In genomic region chr17:48725294-48726064, GRCh38 we compare ENCODE assay signal across 16 cellular contexts. TPM values are rescaled to one million over a fixed set of nuclear protein-coding genes. Genes with fewer than 3 reads are reported as not detected.
DNase-seq lines count a peak whose midpoint lies in the region; ATAC-seq and TF ChIP-seq lines count a peak whose summit lies in the region.
"Had no signal": no experiment of that assay in that cellular context is flagged by ENCODE, and none has a peak within 500 bp of the region (broad histone marks: within the 10 kb centered on the region; RNA-seq: fewer than 3 reads in every experiment).

No MANE protein-coding gene starts in this region.

- H3K4me2 ChIP-seq in GM23338: peak overlapping the region; percentile 49

- H3K36me3 Mint-ChIP-seq in GM23338 (ENCODE audit: low read depth): peaks cover 3% of the 10 kb centered on the region; the same call in 1 of the 3 replicates

- H3K27me3 ChIP-seq in A673 (replicated peaks; ENCODE audit: insufficient read depth, low read depth, low read length, poor library complexity) (no peaks in the 10 kb centered on the region), GM23338 (ENCODE audit: insufficient read depth) (peaks cover 100% of the 10 kb centered on the region), adipocyte (replicated peaks; ENCODE audit: control insufficient read depth, insufficient read depth, low read length) (peaks cover 97% of the 10 kb centered on the region), right atrium auricular region (peaks cover 69 to 94% of the 10 kb centered on the region in 2 donors)

- H4K20me1 ChIP-seq in GM23338 (replicated peaks; ENCODE audit: insufficient read depth): peaks cover 52% of the 10 kb centered on the region

- H3K36me3 ChIP-seq in A673 (ENCODE audit: insufficient read depth, low read length, poor library complexity, severe bottlenecking) (no peaks in the 10 kb centered on the region), GM23338 (ENCODE audit: insufficient read depth) (no peaks in the 10 kb centered on the region), adipocyte (ENCODE audit: control insufficient read depth, insufficient read depth, low read length, severe bottlenecking) (no peaks in the 10 kb centered on the region), mucosa of descending colon (ENCODE audit: low read depth) (no peaks in the 10 kb centered on the region), right atrium auricular region (no peaks in the 10 kb centered on the region)
- H3K36me3 ChIP-seq: suprapubic skin had no signal

- no peak overlapping the region for H2AFZ ChIP-seq in GM23338
- H2AFZ ChIP-seq: PC-9 had no signal

- no peak for ATAC-seq in GM23338
- no peak for ATAC-seq in mucosa of descending colon
- no peak for ATAC-seq in GM21390 (IDR thresholded peaks at IDR 0.05; ENCODE audit: unreplicated experiment)

- no peak overlapping the region for H3K4me3 Mint-ChIP-seq in GM23338
- H3K4me3 Mint-ChIP-seq: dendritic cell treated with granulocyte-macrophage colony-stimulating factor and Interleukin-4, amounts not matched to agents 40 ng/mL and 50 ng/mL, for 4 days had no signal

- H3K27me3 Mint-ChIP-seq in GM23338 (ENCODE audit: insufficient read depth, low read depth, poor library complexity): peaks cover 100% of the 10 kb centered on the region

- CTCF ChIA-PET in A673 (lab: Charles Lee): interaction anchor here (0.5 to 5.2 kb wide), 7 partner anchors 7 to 628 kb away, joined by 3 to 37 read pairs (median 8); no protein-coding TSS in a partner anchor

- POLR2A ChIA-PET in A673 (lab: Charles Lee; ENCODE audit: low non-redundant PET): interaction anchor here (0.6 kb wide), 1 partner anchor 7 kb away, joined by 7 read pairs; no protein-coding TSS in a partner anchor

- DNase-seq in A673 (ENCODE audit: low spot score) (no peak), GM23338 (ENCODE audit: low spot score) (no peak), adipocyte (ENCODE audit: low read depth) (no peak), mucosa of descending colon (peak in 2 of 3 donors; percentile 19 to 60), activated gamma-delta T cell (lab: John Stamatoyannopoulos, UW) (no peak), right atrium auricular region (ENCODE audit: low spot score) (no peak), NCI-H1105 treated with DMSO at 0.1 percent for 48 hours (lab: John Stamatoyannopoulos, UW) (no peak)
- DNase-seq: foreskin keratinocyte had no signal

- H3K4me3 ChIP-seq in A673 (ENCODE audit: low read depth, low read length, poor library complexity, severe bottlenecking) (peak overlapping the region; percentile 72), GM23338 (no peak overlapping the region), adipocyte (ENCODE audit: low read length) (peak overlapping the region; percentile 27), mucosa of descending colon (no peak overlapping the region), right atrium auricular region (no peak overlapping the region)
- H3K4me3 ChIP-seq: PC-9 had no signal

- peaks cover 39% of the 10 kb centered on the region for H3F3A ChIP-seq in GM23338 (replicated peaks; ENCODE audit: low read depth)

- peaks cover 41% of the 10 kb centered on the region for H3K4me1 ChIP-seq in A673 (ENCODE audit: insufficient read depth, low read length, poor library complexity, severe bottlenecking)
- peaks cover 31% of the 10 kb centered on the region for H3K4me1 ChIP-seq in GM23338 (ENCODE audit: insufficient read depth)
- peaks cover 6% of the 10 kb centered on the region for H3K4me1 ChIP-seq in adipocyte (ENCODE audit: control insufficient read depth, insufficient read depth, low read length)
- peaks cover 20% of the 10 kb centered on the region for H3K4me1 ChIP-seq in mucosa of descending colon (ENCODE audit: low read depth)
- H3K4me1 ChIP-seq in right atrium auricular region: peaks cover 0 to 40% of the 10 kb centered on the region in 2 donors
- H3K4me1 ChIP-seq: foreskin keratinocyte had no signal

- H3K4me1 Mint-ChIP-seq in GM23338: peaks cover 28% of the 10 kb centered on the region

- H3K9me3 ChIP-seq in A673 (ENCODE audit: low read depth, low read length, poor library complexity, severe bottlenecking) (no peaks in the 10 kb centered on the region), adipocyte (ENCODE audit: control insufficient read depth, low read length) (no peaks in the 10 kb centered on the region), mucosa of descending colon (no peaks in the 10 kb centered on the region), right atrium auricular region (no peaks in the 10 kb centered on the region)
- H3K9me3 ChIP-seq: suprapubic skin had no signal

- no peaks in the 10 kb centered on the region for H3K79me2 ChIP-seq in GM23338 (replicated peaks; ENCODE audit: insufficient read depth)

- intact Hi-C loops in A673 (cut with micrococcal nuclease; ENCODE audit: unreplicated experiment) (loop anchor here (2.0 kb wide), 1 partner anchor 153 kb away; no protein-coding TSS in a partner anchor), mucosa of descending colon (cut with DNase I, micrococcal nuclease) (loop anchor here in 1 of 2 donors (5.0 kb wide), 2 partner anchors 67 to 157 kb away; no protein-coding TSS in a partner anchor)

- H3K9me3 Mint-ChIP-seq in GM23338: no peaks in the 10 kb centered on the region
- H3K9me3 Mint-ChIP-seq: dendritic cell treated with granulocyte-macrophage colony-stimulating factor and Interleukin-4, amounts not matched to agents 40 ng/mL and 50 ng/mL, for 4 days had no signal

- H3K9me2 ChIP-seq in GM23338 (ENCODE audit: insufficient read depth): no peaks in the 10 kb centered on the region

- no peak for TF ChIP-seq CTCF in A673 (conservative IDR thresholded peaks at IDR 0.05; ENCODE audit: low read depth, low read length)
- no peak for TF ChIP-seq CTCF in GM23338 (conservative IDR thresholded peaks at IDR 0.05; ENCODE audit: low read depth in 2 of 2)
- TF ChIP-seq CTCF in mucosa of descending colon (IDR thresholded peaks at IDR 0.05): no peak
- no peak for TF ChIP-seq CTCF in right atrium auricular region (IDR thresholded peaks at IDR 0.05)

- no peak overlapping the region for H3K27ac Mint-ChIP-seq in GM23338
- H3K27ac Mint-ChIP-seq: CD14-positive monocyte; dendritic cell treated with granulocyte-macrophage colony-stimulating factor and Interleukin-4, amounts not matched to agents 40 ng/mL and 50 ng/mL, for 4 days had no signal

- H3K9ac ChIP-seq in adipocyte (ENCODE audit: low read length): no peak overlapping the region

- H3K27ac ChIP-seq in A673 (ENCODE audit: low read depth, low read length, poor library complexity, severe bottlenecking): peak overlapping the region; percentile 98
- H3K27ac ChIP-seq in GM23338 (ENCODE audit: low read depth): no peak overlapping the region
- H3K27ac ChIP-seq in right atrium auricular region: no peak overlapping the region
- H3K27ac ChIP-seq: foreskin keratinocyte, PC-9, suprapubic skin had no signal

- BruUV-seq in A673 (replicated peaks; lab: Mats Ljungman, UMichigan): no TSS peak

TF ChIP-seq in GM23338, 12 proteins besides CTCF, POLR2A, EP300 and RAD21:
- no peak for TF ChIP-seq STAT1 (IDR thresholded peaks at IDR 0.05; ENCODE audit: unreplicated experiment)
- peak; percentile 85 for TF ChIP-seq EZH2 (IDR thresholded peaks at IDR 0.05; ENCODE audit: low read depth, unreplicated experiment)

RNA-seq across cellular contexts. Expression of gene PRAC2, which starts 2.5 kb away (rescaled TPM):
- total RNA-seq in A673 (2021) (25.5 and 47.8 TPM in 2 replicates), mucosa of descending colon (10 to 100 TPM in 2 of 3 donors, 1 to 10 TPM in 1; 6.6 to 24.0 (median 12.4) TPM), right atrium auricular region (not detected)
- total RNA-seq in GM23338 (2014; rRNA removed; shearing (Covaris generic)): not detected in 2 replicates
- not detected in 2 replicates for polyA plus RNA-seq in GM23338 (2016; fragmentation: Nextera tagmentation; extraction: Ambion mirVana)
- total RNA-seq: foreskin keratinocyte; PC-9; sciatic nerve; suprapubic skin; T-helper 2 cell treated with Interferon-gamma antibody and Interleukin-4, amounts not matched to agents 100 ng/mL and 5 ng/mL, for 36 hours had no signal
- polyA plus RNA-seq: CD14-positive monocyte, foreskin keratinocyte had no signal

RNA-seq across cellular contexts. Expression of gene HOXB13, which starts 3.1 kb away (rescaled TPM):
- total RNA-seq in A673 (2021) (11.7 and 15.8 TPM in 2 replicates), mucosa of descending colon (10 to 100 TPM; 12.2 to 65.4 (median 48.2) TPM), right atrium auricular region (not detected)
- total RNA-seq in GM23338 (2014; rRNA removed; shearing (Covaris generic)): not detected in 2 replicates
- not detected in 2 replicates for polyA plus RNA-seq in GM23338 (2016; fragmentation: Nextera tagmentation; extraction: Ambion mirVana)
- total RNA-seq: foreskin keratinocyte; PC-9; sciatic nerve; suprapubic skin; T-helper 2 cell treated with Interferon-gamma antibody and Interleukin-4, amounts not matched to agents 100 ng/mL and 5 ng/mL, for 36 hours had no signal
- polyA plus RNA-seq: CD14-positive monocyte, foreskin keratinocyte had no signal

RNA-seq across cellular contexts. Expression of gene PRAC1, which starts 3.2 kb away (rescaled TPM):
- 78.3 and 129 TPM in 2 replicates for total RNA-seq in A673 (2021)
- not detected in 2 replicates for total RNA-seq in GM23338 (2014; rRNA removed; shearing (Covaris generic))
- 0.70 TPM in 1 of 2 replicates, not detected in the other for polyA plus RNA-seq in GM23338 (2016; fragmentation: Nextera tagmentation; extraction: Ambion mirVana)
- 100 to 1,000 TPM in 2 of 3 donors, 10 to 100 TPM in 1; 32.2 to 180 (median 137) TPM for total RNA-seq in mucosa of descending colon
- not detected for total RNA-seq in right atrium auricular region
- total RNA-seq: foreskin keratinocyte; HT-29; PC-9; sciatic nerve; suprapubic skin; T-helper 2 cell treated with Interferon-gamma antibody and Interleukin-4, amounts not matched to agents 100 ng/mL and 5 ng/mL, for 36 hours had no signal
- polyA plus RNA-seq: CD14-positive monocyte, foreskin keratinocyte had no signal

Comparison
In these comparisons a context has a peak if more than half of its experiments do, and no peak if none do; other contexts are left out.
1. DNase-seq: peak in mucosa of descending colon (2 of 3); none in A673 (single experiment), GM23338 (single experiment), adipocyte (single experiment), activated gamma-delta T cell (single experiment), right atrium auricular region (single experiment) and NCI-H1105 treated with DMSO at 0.1 percent for 48 hours (single experiment).
2. H3K4me3 ChIP-seq: peak in A673 (single experiment) and adipocyte (single experiment); none in GM23338 (single experiment), mucosa of descending colon (single experiment) and right atrium auricular region (0 of 2).
3. RNA of gene HOXB13, which starts 3.1 kb away (total RNA-seq): 12.2 to 65.4 TPM in mucosa of descending colon and 11.7 to 15.8 TPM in A673; not detected in GM23338 and not detected in right atrium auricular region; every median in the first group is over 10 times any median in the second.
4. RNA of gene PRAC1, which starts 3.2 kb away (total RNA-seq): 32.2 to 180 TPM in mucosa of descending colon and 78.3 to 129 TPM in A673; not detected in GM23338 and not detected in right atrium auricular region; every median in the first group is over 10 times any median in the second.